33 cellular contexts compared by ENCODE assay signal in genomic region chr12:132668191-132669088, GRCh38. TPM values are rescaled to one million over a fixed set of nuclear protein-coding genes. Genes with fewer than 3 reads are reported as not detected.
"Had no signal": no experiment of that assay in that cellular context is flagged by ENCODE, and none has a peak within 500 bp of the region (broad histone marks: within the 10 kb centered on the region; RNA-seq: fewer than 3 reads in every experiment).

No MANE protein-coding gene starts in this region.

- H3K4me2 ChIP-seq: hepatocyte had no signal

- H3K27me3 Mint-ChIP-seq: dendritic cell treated with granulocyte-macrophage colony-stimulating factor and Interleukin-4, amounts not matched to agents 40 ng/mL and 50 ng/mL, for 4 days; memory B cell; progenitor cell of endocrine pancreas; stimulated activated naive CD8-positive, alpha-beta T cell treated with anti-CD3 and anti-CD28 coated beads, Interleukin-15, amount 100 ng/mL, for 72 hours had no signal

- H3K4me1 Mint-ChIP-seq: memory B cell had no signal

- H3K27me3 ChIP-seq: colonic mucosa, esophagus muscularis mucosa, foreskin keratinocyte, gastroesophageal sphincter, heart left ventricle, hepatocyte, neutrophil, pancreas, right atrium auricular region, suprapubic skin, transverse colon, upper lobe of right lung, uterus had no signal

- H3K9me3 Mint-ChIP-seq: dendritic cell treated with granulocyte-macrophage colony-stimulating factor and Interleukin-4, amounts not matched to agents 40 ng/mL and 50 ng/mL, for 4 days; memory B cell; stimulated activated naive CD8-positive, alpha-beta T cell treated with anti-CD3 and anti-CD28 coated beads, Interleukin-15, amount 100 ng/mL, for 72 hours had no signal

- H3K4me3 Mint-ChIP-seq: dendritic cell treated with granulocyte-macrophage colony-stimulating factor and Interleukin-4, amounts not matched to agents 40 ng/mL and 50 ng/mL, for 4 days; memory B cell; stimulated activated naive CD8-positive, alpha-beta T cell treated with anti-CD3 and anti-CD28 coated beads, Interleukin-15, amount 100 ng/mL, for 72 hours had no signal

- H3K4me1 ChIP-seq: colonic mucosa, esophagus muscularis mucosa, foreskin keratinocyte, gastroesophageal sphincter, heart left ventricle, pancreas, right atrium auricular region, suprapubic skin, transverse colon, upper lobe of right lung, uterus had no signal

- DNase-seq: colonic mucosa; effector CD8-positive, alpha-beta T cell; foreskin keratinocyte; heart left ventricle; kidney; pancreas; stimulated activated CD4-positive, alpha-beta T cell treated with anti-CD3 and anti-CD28 coated beads, Interleukin-15, amount 100 ng/mL, for 24 hours; stimulated activated CD4-positive, alpha-beta T cell treated with anti-CD3 and anti-CD28 coated beads, Interleukin-2, amount 100 ng/mL, for 48 hours; stimulated activated naive CD4-positive, alpha-beta T cell; stimulated activated naive CD8-positive, alpha-beta T cell treated with anti-CD3 and anti-CD28 coated beads, Interleukin-15, amount 100 ng/mL, for 72 hours; transverse colon; upper lobe of right lung; uterus had no signal

- ATAC-seq: foreskin keratinocyte; gastroesophageal sphincter; heart left ventricle; left lobe of liver; pancreas; stimulated activated naive CD8-positive, alpha-beta T cell treated with anti-CD3 and anti-CD28 coated beads, Interleukin-15, amount 100 ng/mL, for 72 hours; upper lobe of right lung had no signal

- H3K36me3 ChIP-seq: uterus had no signal

- H3K27ac Mint-ChIP-seq: dendritic cell treated with granulocyte-macrophage colony-stimulating factor and Interleukin-4, amounts not matched to agents 40 ng/mL and 50 ng/mL, for 4 days; memory B cell; progenitor cell of endocrine pancreas had no signal

- H3K4me3 ChIP-seq: colonic mucosa, esophagus muscularis mucosa, gastroesophageal sphincter, heart left ventricle, hepatocyte, lung, pancreas, right atrium auricular region, skin epidermis, suprapubic skin, transverse colon, upper lobe of right lung, uterus had no signal

- H3K27ac ChIP-seq: colonic mucosa, esophagus muscularis mucosa, foreskin keratinocyte, gastroesophageal sphincter, heart left ventricle, hepatocyte, neutrophil, pancreas, right atrium auricular region, skin epidermis, suprapubic skin, transverse colon, upper lobe of right lung, uterus had no signal

- H3K9me3 ChIP-seq: colonic mucosa, esophagus muscularis mucosa, gastroesophageal sphincter, heart left ventricle, neutrophil, pancreas, right atrium auricular region, suprapubic skin, transverse colon, upper lobe of right lung, uterus had no signal

RNA-seq across cellular contexts. Expression of gene P2RX2, which starts 49.9 kb away (rescaled TPM):
- total RNA-seq: cerebellum, endothelial cell of umbilical vein, epithelial cell of proximal tubule, fibroblast of lung, foreskin keratinocyte, heart left ventricle, hepatocyte, left lobe of liver, liver, right atrium auricular region, suprapubic skin, uterus had no signal
- polyA plus RNA-seq: endothelial cell of umbilical vein, fibroblast of lung, foreskin keratinocyte, heart left ventricle, hepatocyte, liver, neural cell had no signal

RNA-seq across cellular contexts. Expression of gene LRCOL1, which starts 58.1 kb away (rescaled TPM):
- total RNA-seq: cerebellum, epithelial cell of proximal tubule, esophagus muscularis mucosa, foreskin keratinocyte, gastroesophageal sphincter, heart left ventricle, hepatocyte, mononuclear cell, omental fat pad, pancreas, progenitor cell of endocrine pancreas, right atrium auricular region, suprapubic skin, transverse colon had no signal
- polyA plus RNA-seq: fibroblast of lung, foreskin keratinocyte, heart left ventricle, neural cell had no signal
